In the genomic region with DNA sequence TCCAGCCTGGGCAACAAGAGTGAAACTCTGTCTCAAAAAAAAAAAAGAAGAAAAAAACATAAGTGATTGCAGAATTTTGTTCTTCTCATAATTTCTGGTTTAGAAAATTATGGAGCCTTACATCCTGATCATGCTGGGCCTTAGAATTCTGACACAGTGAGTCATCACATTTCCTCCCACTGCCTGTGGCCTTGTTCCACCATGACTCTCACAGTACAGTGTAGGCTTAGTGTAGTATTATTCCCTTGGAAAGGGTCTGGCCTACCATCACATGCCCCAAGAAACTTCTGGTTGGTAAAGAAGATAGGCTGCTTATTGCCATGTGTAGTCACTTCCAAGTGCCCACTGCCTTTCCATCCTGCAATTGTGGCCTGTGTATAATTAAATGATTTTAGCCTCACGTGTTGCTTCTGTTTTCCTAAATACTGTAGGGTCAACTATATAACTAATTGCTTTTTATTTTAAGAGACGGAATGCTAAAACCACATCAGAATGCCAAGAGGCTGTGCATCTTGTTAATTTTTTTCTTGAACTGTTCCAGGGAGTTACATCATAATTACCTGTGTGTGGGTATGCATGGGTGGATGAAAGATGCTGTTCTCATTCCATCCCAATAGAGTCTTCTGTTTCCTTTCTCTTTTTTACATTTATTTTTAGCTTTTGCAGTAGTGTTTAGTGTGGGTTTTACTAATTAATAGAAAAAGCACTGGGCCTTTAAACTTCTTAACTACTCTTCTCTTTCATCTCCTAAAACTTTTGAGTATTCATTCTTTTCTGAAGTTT, we compare ENCODE assay signal across 1 cellular context.
TF ChIP-seq lines count a peak whose summit lies in the region.

No MANE protein-coding gene starts in this region.

TF ChIP-seq in SK-N-SH, 30 proteins besides CTCF, POLR2A, EP300 and RAD21 (continued from another document):
- TF ChIP-seq USF1 (IDR thresholded peaks at IDR 0.05; ENCODE audit: borderline replicate concordance, low read depth) = no peak
- peak; percentile 76 for TF ChIP-seq JUND (IDR thresholded peaks at IDR 0.05)
- TF ChIP-seq PBX3 (IDR thresholded peaks at IDR 0.05) = no peak
- no peak for TF ChIP-seq ELF1 (IDR thresholded peaks at IDR 0.05)
